ENCODE assay signal across 11 cellular contexts in the genomic region with DNA sequence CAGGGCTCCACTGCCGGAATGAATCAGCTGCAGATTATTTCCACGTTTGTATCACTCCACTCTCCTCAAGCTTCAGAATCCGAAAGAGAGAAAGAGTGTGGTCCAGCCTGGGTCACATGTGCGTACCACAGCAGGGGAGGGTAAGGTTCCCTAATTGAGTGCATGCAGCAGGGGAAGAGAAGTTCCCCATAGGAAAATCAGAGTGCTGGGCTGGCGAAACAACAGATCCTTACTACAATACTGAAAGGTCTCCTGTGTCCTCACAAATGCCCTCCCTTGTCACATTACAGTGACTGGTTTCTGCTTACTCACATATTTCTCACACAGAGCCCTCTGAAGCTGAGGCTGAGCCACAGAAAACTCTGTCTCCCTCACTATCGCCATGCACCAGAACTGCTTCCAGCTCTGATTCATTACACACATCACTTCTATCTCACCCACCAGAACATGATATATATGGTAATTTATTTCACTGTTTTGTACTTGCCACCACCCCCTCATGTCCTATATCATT.
DNase-seq lines count a peak whose midpoint lies in the region; ATAC-seq and TF ChIP-seq lines count a peak whose summit lies in the region.
"Had no signal": no experiment of that assay in that cellular context is flagged by ENCODE, and none has a peak within 500 bp of the region (broad histone marks: within the 10 kb centered on the region; RNA-seq: fewer than 3 reads in every experiment).

No MANE protein-coding gene starts in this region.

- TF ChIP-seq CTCF in type B pancreatic cell (conservative IDR thresholded peaks at IDR 0.05): no peak

- H4K5ac ChIP-seq in mesendoderm (ENCODE audit: low read length): no peak overlapping the region

- H2BK5ac ChIP-seq in mesendoderm (ENCODE audit: low read length): no peak overlapping the region

- no peaks in the 10 kb centered on the region for H3K36me3 Mint-ChIP-seq in type B pancreatic cell
- H3K36me3 Mint-ChIP-seq in effector memory CD8-positive, alpha-beta T cell (ENCODE audit: insufficient read depth): no peaks in the 10 kb centered on the region

- no peaks in the 10 kb centered on the region for H3K79me2 ChIP-seq in mesendoderm (ENCODE audit: control insufficient read depth, insufficient read depth, low read length)

- WGBS in mesendoderm (ENCODE audit: extremely low coverage, insufficient coverage, low lambda C conversion rate): no CpG with 5 or more reads among the region's 6 CpGs

- no peak overlapping the region for H2BK120ac ChIP-seq in mesendoderm (ENCODE audit: low read depth, low read length)

- H3K27ac Mint-ChIP-seq in type B pancreatic cell: no peak overlapping the region
- no peak overlapping the region for H3K27ac Mint-ChIP-seq in effector memory CD8-positive, alpha-beta T cell
- H3K27ac Mint-ChIP-seq: T-helper 17 cell had no signal

- H2BK15ac ChIP-seq in mesendoderm (replicated peaks; ENCODE audit: low read depth): no peak overlapping the region

- peak; percentile 47 for ATAC-seq in HG02588 (IDR thresholded peaks at IDR 0.05; ENCODE audit: unreplicated experiment)
- no peak for ATAC-seq in effector memory CD8-positive, alpha-beta T cell (replicated peaks)
- ATAC-seq: T-helper 17 cell had no signal

- no peak overlapping the region for H3K18ac ChIP-seq in mesendoderm (ENCODE audit: low read length)

- H3K36me3 ChIP-seq in mesendoderm (ENCODE audit: control insufficient read depth, insufficient read depth, low read length): no peaks in the 10 kb centered on the region

- DNase-seq in A172 (ENCODE audit: low spot score): peak; percentile 32
- peak; percentile 73 for DNase-seq in amniotic epithelial cell (ENCODE audit: low read depth)
- DNase-seq in mesendoderm: peak; percentile 2
- no peak for DNase-seq in activated T-cell treated with anti-CD3 and anti-CD28 coated beads for 4 hours
- DNase-seq in type B pancreatic cell (ENCODE audit: extremely low spot score, unreplicated experiment): no peak
- DNase-seq in NCI-H345 (lab: John Stamatoyannopoulos, UW): no peak
- no peak for DNase-seq in effector memory CD8-positive, alpha-beta T cell
- DNase-seq: stimulated activated CD4-positive, alpha-beta T cell treated with anti-CD3 and anti-CD28 coated beads, Interleukin-15, amount 100 ng/mL, for 24 hours; stimulated activated naive CD4-positive, alpha-beta T cell; T-helper 17 cell had no signal

- no peak overlapping the region for H3K27ac ChIP-seq in mesendoderm (ENCODE audit: low read depth, low read length)

- no peak overlapping the region for H3K23ac ChIP-seq in mesendoderm (ENCODE audit: low read length)

- no peak overlapping the region for H3K4me2 ChIP-seq in mesendoderm (ENCODE audit: low read length)

- no peak overlapping the region for H3K56ac ChIP-seq in mesendoderm (ENCODE audit: low read length)

- H3K9ac ChIP-seq in mesendoderm (ENCODE audit: low read length): no peak overlapping the region

- H4K8ac ChIP-seq in mesendoderm (ENCODE audit: low read depth, low read length): no peak overlapping the region

- no peaks in the 10 kb centered on the region for H3K4me1 ChIP-seq in mesendoderm (ENCODE audit: control insufficient read depth, low read depth, low read length)

- peaks cover 11% of the 10 kb centered on the region for H3K4me1 Mint-ChIP-seq in type B pancreatic cell (ENCODE audit: unreplicated experiment)
- H3K4me1 Mint-ChIP-seq in effector memory CD8-positive, alpha-beta T cell (ENCODE audit: low read depth in 2 of 2): no peaks in the 10 kb centered on the region
- H3K4me1 Mint-ChIP-seq: T-helper 17 cell had no signal

- H3K9me3 Mint-ChIP-seq in type B pancreatic cell: no peaks in the 10 kb centered on the region
- peaks cover 10 to 18% of the 10 kb centered on the region in 2 donors for H3K9me3 Mint-ChIP-seq in effector memory CD8-positive, alpha-beta T cell

- no peak overlapping the region for H3K4me3 Mint-ChIP-seq in type B pancreatic cell
- H3K4me3 Mint-ChIP-seq in effector memory CD8-positive, alpha-beta T cell: no peak overlapping the region
- H3K4me3 Mint-ChIP-seq: T-helper 17 cell had no signal

- H2AK5ac ChIP-seq in mesendoderm (ENCODE audit: low read length): no peak overlapping the region

- no peaks in the 10 kb centered on the region for H3K79me1 ChIP-seq in mesendoderm (ENCODE audit: low read length)

- no peaks in the 10 kb centered on the region for H3K27me3 ChIP-seq in mesendoderm (ENCODE audit: insufficient read depth, low read length, poor library complexity)

- H3K27me3 Mint-ChIP-seq in type B pancreatic cell: peaks cover 3% of the 10 kb centered on the region
- H3K27me3 Mint-ChIP-seq in effector memory CD8-positive, alpha-beta T cell: no peaks in the 10 kb centered on the region
- H3K27me3 Mint-ChIP-seq: T-helper 17 cell had no signal

- H3K4ac ChIP-seq in mesendoderm (ENCODE audit: low read depth, low read length): no peak overlapping the region

- no peak overlapping the region for H3K4me3 ChIP-seq in mesendoderm (ENCODE audit: low read length)

Comparison
In these comparisons a context has a peak if more than half of its experiments do, and no peak if none do; other contexts are left out.
1. DNase-seq: peak in A172 (single experiment), amniotic epithelial cell (single experiment) and mesendoderm (single experiment); none in activated T-cell treated with anti-CD3 and anti-CD28 coated beads for 4 hours (single experiment), type B pancreatic cell (single experiment), NCI-H345 (single experiment) and effector memory CD8-positive, alpha-beta T cell (0 of 3).